20 cellular contexts compared by ENCODE assay signal in genomic region chr20:4920131-4920530, GRCh38.
DNase-seq lines count a peak whose midpoint lies in the region; ATAC-seq, FAIRE-seq and TF ChIP-seq lines count a peak whose summit lies in the region.
"Had no signal": no experiment of that assay in that cellular context is flagged by ENCODE, and none has a peak within 500 bp of the region (broad histone marks: within the 10 kb centered on the region; RNA-seq: fewer than 3 reads in every experiment).

No MANE protein-coding gene starts in this region.

- peaks cover 13% of the 10 kb centered on the region for H3K4me1 Mint-ChIP-seq in T-helper 17 cell
- H3K4me1 Mint-ChIP-seq in astrocyte (ENCODE audit: low read depth, unreplicated experiment), result peaks cover 16% of the 10 kb centered on the region
- peaks cover 22 to 24% of the 10 kb centered on the region in 2 donors for H3K4me1 Mint-ChIP-seq in effector memory CD8-positive, alpha-beta T cell (ENCODE audit: low read depth in 2 of 2)
- peaks cover 20% of the 10 kb centered on the region for H3K4me1 Mint-ChIP-seq in stimulated activated effector memory CD8-positive, alpha-beta T cell treated with anti-CD3 and anti-CD28 coated beads, Interleukin-12 subunit alpha, Interleukin-12 subunit beta, amount 100 ng/mL, for 72 hours
- no peaks in the 10 kb centered on the region for H3K4me1 Mint-ChIP-seq in activated naive CD4-positive, alpha-beta T cell treated with anti-CD3 and anti-CD28 coated beads, Interleukin-2, amount 10 ng/mL, durations not matched to agents 7 days and 5 days

- dilution Hi-C loops in mammary epithelial cell (cut with HindIII; ENCODE audit: low sequenced_read_pairs), result no loop called here

- H3K4me2 ChIP-seq in astrocyte (ENCODE audit: low read length) (no peak overlapping the region), OCI-LY7 (ENCODE audit: low read length) (no peak overlapping the region), mammary epithelial cell (ENCODE audit: insufficient read depth, low read depth, low read length) (no peak overlapping the region)

- no peak for DNase-seq in T-helper 17 cell
- DNase-seq in astrocyte (ENCODE audit: low read depth), result peak; percentile 36
- no peak for DNase-seq in effector memory CD8-positive, alpha-beta T cell
- no peak for DNase-seq in stimulated activated effector memory CD8-positive, alpha-beta T cell treated with anti-CD3 and anti-CD28 coated beads, Interleukin-12 subunit alpha, Interleukin-12 subunit beta, amount 100 ng/mL, for 72 hours (ENCODE audit: low spot score in 2 of 2)
- DNase-seq in OCI-LY7 (ENCODE audit: low spot score), result no peak
- no peak for DNase-seq in coronary artery (ENCODE audit: low spot score)
- no peak for DNase-seq in activated naive CD4-positive, alpha-beta T cell treated with anti-CD3 and anti-CD28 coated beads, Interleukin-2, amount 10 ng/mL, durations not matched to agents 7 days and 5 days
- no peak for DNase-seq in mammary epithelial cell
- DNase-seq: ACHN; AML-193; CD4-positive, alpha-beta memory T cell; GF-D8; GOT3; H7; HFFc6 had no signal

- H3K27ac ChIP-seq in astrocyte (ENCODE audit: low read depth, low read length) (no peak overlapping the region), OCI-LY7 (ENCODE audit: low read depth, low read length, poor library complexity, severe bottlenecking) (no peak overlapping the region), coronary artery (no peak overlapping the region), mammary epithelial cell (ENCODE audit: insufficient read depth, low read depth, low read length) (no peak overlapping the region)
- H3K27ac ChIP-seq: C4-2B had no signal

- no peaks in the 10 kb centered on the region for H3K9me3 Mint-ChIP-seq in astrocyte (ENCODE audit: unreplicated experiment)
- no peaks in the 10 kb centered on the region for H3K9me3 Mint-ChIP-seq in effector memory CD8-positive, alpha-beta T cell
- no peaks in the 10 kb centered on the region for H3K9me3 Mint-ChIP-seq in stimulated activated effector memory CD8-positive, alpha-beta T cell treated with anti-CD3 and anti-CD28 coated beads, Interleukin-12 subunit alpha, Interleukin-12 subunit beta, amount 100 ng/mL, for 72 hours
- no peaks in the 10 kb centered on the region for H3K9me3 Mint-ChIP-seq in activated naive CD4-positive, alpha-beta T cell treated with anti-CD3 and anti-CD28 coated beads, Interleukin-2, amount 10 ng/mL, durations not matched to agents 7 days and 5 days
- H3K9me3 Mint-ChIP-seq: CD4-positive, alpha-beta memory T cell; HFFc6; IgD-negative memory B cell had no signal

- H2AFZ ChIP-seq in astrocyte (ENCODE audit: low read depth, low read length), result no peak overlapping the region
- no peak overlapping the region for H2AFZ ChIP-seq in OCI-LY7 (ENCODE audit: low read length)
- H2AFZ ChIP-seq in mammary epithelial cell (ENCODE audit: low read depth, low read length), result no peak overlapping the region

- H3K27me3 Mint-ChIP-seq in T-helper 17 cell (no peaks in the 10 kb centered on the region), astrocyte (ENCODE audit: low read depth, unreplicated experiment) (no peaks in the 10 kb centered on the region)
- no peaks in the 10 kb centered on the region for H3K27me3 Mint-ChIP-seq in effector memory CD8-positive, alpha-beta T cell
- H3K27me3 Mint-ChIP-seq in activated naive CD4-positive, alpha-beta T cell treated with anti-CD3 and anti-CD28 coated beads, Interleukin-2, amount 10 ng/mL, durations not matched to agents 7 days and 5 days, result no peaks in the 10 kb centered on the region
- H3K27me3 Mint-ChIP-seq: CD4-positive, alpha-beta memory T cell; IgD-negative memory B cell had no signal

- intact Hi-C loops in OCI-LY7 (cut with micrococcal nuclease; ENCODE audit: unreplicated experiment), result no loop called here
- intact Hi-C loops in mammary epithelial cell (cut with micrococcal nuclease), result no loop called here

- H3K36me3 Mint-ChIP-seq in T-helper 17 cell (ENCODE audit: low read depth) (no peaks in the 10 kb centered on the region), astrocyte (ENCODE audit: low read depth, unreplicated experiment) (peaks cover 8% of the 10 kb centered on the region)
- H3K36me3 Mint-ChIP-seq in effector memory CD8-positive, alpha-beta T cell (ENCODE audit: insufficient read depth), result peaks cover 6% of the 10 kb centered on the region
- H3K36me3 Mint-ChIP-seq in stimulated activated effector memory CD8-positive, alpha-beta T cell treated with anti-CD3 and anti-CD28 coated beads, Interleukin-12 subunit alpha, Interleukin-12 subunit beta, amount 100 ng/mL, for 72 hours, result peaks cover 6% of the 10 kb centered on the region
- H3K36me3 Mint-ChIP-seq in activated naive CD4-positive, alpha-beta T cell treated with anti-CD3 and anti-CD28 coated beads, Interleukin-2, amount 10 ng/mL, durations not matched to agents 7 days and 5 days, result no peaks in the 10 kb centered on the region

- no peak for FAIRE-seq in astrocyte (lab: Jason Lieb, UNC)
- FAIRE-seq: A204.1, HTR-8/SVneo had no signal

- TF ChIP-seq CTCF in astrocyte (IDR thresholded peaks at IDR 0.05; ENCODE audit: insufficient read depth, low read depth, low read length) (no peak), OCI-LY7 (conservative IDR thresholded peaks at IDR 0.05; ENCODE audit: low read length) (no peak), coronary artery (IDR thresholded peaks at IDR 0.05) (no peak), mammary epithelial cell (conservative IDR thresholded peaks at IDR 0.05 in 1 of 2, IDR thresholded peaks at IDR 0.05 in 1 of 2; ENCODE audit: extremely low read depth in 1 of 2, insufficient read depth in 1 of 2, low read depth in 1 of 2, low read length in 2 of 2) (no peak)

- H3K4me3 ChIP-seq in astrocyte (ENCODE audit: insufficient read depth, low read depth, low read length), result no peak overlapping the region
- no peak overlapping the region for H3K4me3 ChIP-seq in OCI-LY7 (ENCODE audit: low read depth, low read length, poor library complexity, severe bottlenecking)
- no peak overlapping the region for H3K4me3 ChIP-seq in coronary artery
- no peak overlapping the region for H3K4me3 ChIP-seq in mammary epithelial cell (replicated peaks in 1 of 3; ENCODE audit: insufficient read depth in 1 of 3, low read depth in 2 of 3, low read length in 3 of 3)

- H4K20me1 ChIP-seq in astrocyte (ENCODE audit: insufficient read depth, low read length), result peaks cover 8% of the 10 kb centered on the region
- peaks cover 22% of the 10 kb centered on the region; the same call in 1 of the 2 replicates for H4K20me1 ChIP-seq in OCI-LY7 (ENCODE audit: insufficient read depth, low read length)
- H4K20me1 ChIP-seq in mammary epithelial cell (ENCODE audit: insufficient read depth, low read length), result no peaks in the 10 kb centered on the region

- H3K9me2 ChIP-seq in OCI-LY7 (ENCODE audit: insufficient read depth, low read length), result no peaks in the 10 kb centered on the region

- no peaks in the 10 kb centered on the region for H3K79me2 ChIP-seq in astrocyte (ENCODE audit: insufficient read depth, low read length)
- H3K79me2 ChIP-seq in OCI-LY7 (ENCODE audit: insufficient read depth, low read depth, low read length), result no peaks in the 10 kb centered on the region
- no peaks in the 10 kb centered on the region for H3K79me2 ChIP-seq in mammary epithelial cell (ENCODE audit: insufficient read depth, low read length)

- WGBS in mammary epithelial cell (ENCODE audit: low coverage, missing lambda C conversion rate), result 77% methylated on average over 6 of the region's 6 CpGs

- H3K4me1 ChIP-seq in astrocyte (ENCODE audit: insufficient read depth, low read length) (peaks cover 10% of the 10 kb centered on the region), OCI-LY7 (ENCODE audit: insufficient read depth, low read length, poor library complexity, severe bottlenecking) (peaks cover 28% of the 10 kb centered on the region), mammary epithelial cell (ENCODE audit: insufficient read depth, low read length) (peaks cover 9% of the 10 kb centered on the region)

- no peak for ATAC-seq in T-helper 17 cell
- no peak for ATAC-seq in effector memory CD8-positive, alpha-beta T cell (replicated peaks)
- ATAC-seq in stimulated activated effector memory CD8-positive, alpha-beta T cell treated with anti-CD3 and anti-CD28 coated beads, Interleukin-12 subunit alpha, Interleukin-12 subunit beta, amount 100 ng/mL, for 72 hours, result no peak
- ATAC-seq: HCT116 had no signal

- H3K36me3 ChIP-seq in astrocyte (ENCODE audit: insufficient read depth, low read length) (no peaks in the 10 kb centered on the region), OCI-LY7 (ENCODE audit: insufficient read depth, low read length) (no peaks in the 10 kb centered on the region), mammary epithelial cell (ENCODE audit: insufficient read depth, low read length) (no peaks in the 10 kb centered on the region)

- CTCF ChIA-PET in OCI-LY7 (lab: Charles Lee; ENCODE audit: unreplicated experiment) (no interaction called here), mammary epithelial cell (lab: Charles Lee; ENCODE audit: low non-redundant PET) (no interaction called here)
- CTCF ChIA-PET in activated naive CD4-positive, alpha-beta T cell treated with anti-CD3 and anti-CD28 coated beads, Interleukin-2, amount 10 ng/mL, durations not matched to agents 7 days and 5 days (lab: Charles Lee), result no interaction called here

- BruUV-seq in OCI-LY7 (replicated peaks; lab: Mats Ljungman, UMichigan) (no TSS peak), mammary epithelial cell (replicated peaks; lab: Mats Ljungman, UMichigan) (no TSS peak)

- in situ Hi-C loops in mammary epithelial cell (cut with MboI; ENCODE audit: low sequenced_read_pairs in 2 of 2), result no loop called here

- POLR2A ChIA-PET in OCI-LY7 (lab: Charles Lee), result no interaction called here

- H3K9me3 ChIP-seq in T-helper 17 cell (ENCODE audit: control insufficient read depth, low read length, poor library complexity, severe bottlenecking) (no peaks in the 10 kb centered on the region), astrocyte (ENCODE audit: insufficient read depth, low read depth, low read length) (no peaks in the 10 kb centered on the region), OCI-LY7 (ENCODE audit: low read length) (no peaks in the 10 kb centered on the region), mammary epithelial cell (replicated peaks; ENCODE audit: insufficient read depth, low read length) (no peaks in the 10 kb centered on the region)

- peak overlapping the region; percentile 8 for H3K27ac Mint-ChIP-seq in T-helper 17 cell
- H3K27ac Mint-ChIP-seq in astrocyte (ENCODE audit: unreplicated experiment), result no peak overlapping the region
- H3K27ac Mint-ChIP-seq in effector memory CD8-positive, alpha-beta T cell, result peak overlapping the region; percentile 32 to 72
- H3K27ac Mint-ChIP-seq in stimulated activated effector memory CD8-positive, alpha-beta T cell treated with anti-CD3 and anti-CD28 coated beads, Interleukin-12 subunit alpha, Interleukin-12 subunit beta, amount 100 ng/mL, for 72 hours, result peak overlapping the region; percentile 35
- H3K27ac Mint-ChIP-seq in activated naive CD4-positive, alpha-beta T cell treated with anti-CD3 and anti-CD28 coated beads, Interleukin-2, amount 10 ng/mL, durations not matched to agents 7 days and 5 days, result no peak overlapping the region
- H3K27ac Mint-ChIP-seq: HFFc6 had no signal

- no peak overlapping the region for H3K9ac ChIP-seq in astrocyte (ENCODE audit: low read length)
- no peak overlapping the region for H3K9ac ChIP-seq in mammary epithelial cell (ENCODE audit: insufficient read depth, low read length)

- H3K27me3 ChIP-seq in astrocyte (ENCODE audit: insufficient read depth, low read length) (no peaks in the 10 kb centered on the region), mammary epithelial cell (ENCODE audit: insufficient read depth, low read length) (no peaks in the 10 kb centered on the region)

- H3K4me3 Mint-ChIP-seq in T-helper 17 cell (no peak overlapping the region), astrocyte (ENCODE audit: unreplicated experiment) (no peak overlapping the region)
- H3K4me3 Mint-ChIP-seq in effector memory CD8-positive, alpha-beta T cell, result no peak overlapping the region
- no peak overlapping the region for H3K4me3 Mint-ChIP-seq in stimulated activated effector memory CD8-positive, alpha-beta T cell treated with anti-CD3 and anti-CD28 coated beads, Interleukin-12 subunit alpha, Interleukin-12 subunit beta, amount 100 ng/mL, for 72 hours
- no peak overlapping the region for H3K4me3 Mint-ChIP-seq in activated naive CD4-positive, alpha-beta T cell treated with anti-CD3 and anti-CD28 coated beads, Interleukin-2, amount 10 ng/mL, durations not matched to agents 7 days and 5 days
- H3K4me3 Mint-ChIP-seq: HFFc6, IgD-negative memory B cell had no signal

Comparison
In these comparisons a context has a peak if more than half of its experiments do, and no peak if none do; other contexts are left out.
1. H3K27ac Mint-ChIP-seq: peak in T-helper 17 cell (single experiment), effector memory CD8-positive, alpha-beta T cell (2 of 2) and stimulated activated effector memory CD8-positive, alpha-beta T cell treated with anti-CD3 and anti-CD28 coated beads, Interleukin-12 subunit alpha, Interleukin-12 subunit beta, amount 100 ng/mL, for 72 hours (single experiment); none in astrocyte (single experiment) and activated naive CD4-positive, alpha-beta T cell treated with anti-CD3 and anti-CD28 coated beads, Interleukin-2, amount 10 ng/mL, durations not matched to agents 7 days and 5 days (single experiment).